In the genomic region with DNA sequence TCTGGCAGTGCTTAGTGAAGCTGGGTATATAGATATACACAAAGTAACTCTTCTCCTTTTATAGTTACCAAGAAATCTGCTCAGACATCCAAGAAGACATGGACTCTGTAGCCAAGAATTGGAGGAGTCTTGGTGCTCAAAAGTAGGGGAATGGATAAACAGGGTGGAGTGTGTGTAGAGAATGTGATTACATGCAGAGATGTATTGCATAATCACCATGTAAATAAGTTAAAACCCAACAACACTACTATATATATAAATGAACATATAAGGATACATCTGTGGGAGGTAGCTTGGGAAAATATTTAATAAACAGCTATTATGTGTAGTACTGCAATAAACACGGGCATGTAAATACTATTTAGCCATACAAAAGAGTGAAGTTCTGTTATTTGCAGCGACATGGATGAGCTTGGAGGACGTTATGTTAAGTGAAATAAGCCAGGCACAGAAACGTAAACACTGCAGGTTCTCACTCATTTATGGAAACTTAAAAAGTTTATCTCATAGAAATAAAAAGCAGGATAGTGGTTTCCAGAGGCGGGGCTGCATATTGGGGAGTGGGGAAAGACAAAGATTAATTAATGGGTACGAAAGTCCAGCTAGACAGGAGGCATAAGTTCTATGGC, we compare ENCODE assay signal across 18 cellular contexts.
DNase-seq lines count a peak whose midpoint lies in the region; ATAC-seq, FAIRE-seq and TF ChIP-seq lines count a peak whose summit lies in the region.
"Had no signal": no experiment of that assay in that cellular context is flagged by ENCODE, and none has a peak within 500 bp of the region (broad histone marks: within the 10 kb centered on the region; RNA-seq: fewer than 3 reads in every experiment).

No MANE protein-coding gene starts in this region.

- H2BK5ac ChIP-seq in H1 (ENCODE audit: low read depth, low read length), result no peak overlapping the region

- H3K27me3 ChIP-seq in K562 (ENCODE audit: control insufficient read depth in 2 of 2, insufficient read depth in 2 of 2, low read length in 2 of 2), result no peaks in the 10 kb centered on the region
- H3K27me3 ChIP-seq in H1 (replicated peaks in 1 of 4; ENCODE audit: control insufficient read depth in 3 of 4, extremely low read depth in 1 of 4, insufficient read depth in 3 of 4, low read length in 3 of 4), result no peaks in the 10 kb centered on the region
- no peaks in the 10 kb centered on the region for H3K27me3 ChIP-seq in rectal smooth muscle tissue (ENCODE audit: control insufficient read depth, insufficient read depth, low read length)

- no peak overlapping the region for H3K23ac ChIP-seq in H1 (ENCODE audit: insufficient read length)

- H3K79me2 ChIP-seq in K562 (ENCODE audit: control insufficient read depth, insufficient read depth, low read length) (no peaks in the 10 kb centered on the region), H1 (ENCODE audit: control insufficient read depth in 1 of 2, insufficient read depth in 2 of 2, low read length in 2 of 2) (no peaks in the 10 kb centered on the region)

- no peak overlapping the region for H2AFZ ChIP-seq in K562 (ENCODE audit: low read depth, low read length)
- H2AFZ ChIP-seq in H1 (ENCODE audit: low read length), result no peak overlapping the region
- H2AFZ ChIP-seq: GM23338 had no signal

- H3K4me2 ChIP-seq in K562 (ENCODE audit: insufficient read depth, low read length) (no peak overlapping the region), H1 (ENCODE audit: insufficient read depth in 1 of 2, low read depth in 2 of 2, low read length in 2 of 2) (no peak overlapping the region)
- H3K4me2 ChIP-seq: GM23338 had no signal

- TF ChIP-seq POLR2A in K562 (conservative IDR thresholded peaks at IDR 0.05) (no peak), H1 (IDR thresholded peaks at IDR 0.05; ENCODE audit: control extremely low read depth in 1 of 2, low read depth in 2 of 2, low read length in 2 of 2) (no peak)

- no peak overlapping the region for H2BK15ac ChIP-seq in H1 (ENCODE audit: low read length)

- no peak overlapping the region for H4K8ac ChIP-seq in H1 (ENCODE audit: extremely low read depth, insufficient read depth, low read length)

- WGBS in K562 (ENCODE audit: insufficient coverage, low coverage, missing lambda C conversion rate), result 0% methylated on average over 6 of the region's 6 CpGs
- whole genome bisulfite sequencing in H1 (ENCODE audit: extremely low coverage in 1 of 2, insufficient coverage in 1 of 2, insufficient read length in 1 of 2, insufficient replicate concordance in 2 of 2, low coverage in 1 of 2, low lambda C conversion rate in 2 of 2, missing lambda C conversion rate in 1 of 2), 2 experiments, result 89% methylated on average over 6 of the region's 6 CpGs; no CpG with 5 or more reads in 1 of the 2 experiments

- H4K20me1 ChIP-seq in K562 (replicated peaks; ENCODE audit: control insufficient read depth, insufficient read depth, low read length) (no peaks in the 10 kb centered on the region), H1 (replicated peaks in 1 of 2; ENCODE audit: control insufficient read depth in 1 of 2, insufficient read depth in 2 of 2, low read length in 2 of 2) (no peaks in the 10 kb centered on the region)

- no peak overlapping the region for H3K56ac ChIP-seq in H1 (replicated peaks; ENCODE audit: insufficient read length, low read depth, low read length)

- no peaks in the 10 kb centered on the region for H3K9me1 ChIP-seq in K562 (ENCODE audit: control insufficient read depth, insufficient read depth, low read length)

- CTCF ChIA-PET in K562 (lab: Yijun Ruan, JAX; ENCODE audit: low intra/inter-chr PET ratio), result no interaction called here
- CTCF ChIA-PET in H1 (lab: Charles Lee; ENCODE audit: partially characterized antibody), result interaction anchor here (0.7 to 1.3 kb wide), 8 partner anchors 8 to 825 kb away, joined by 3 to 5 read pairs (median 3); no protein-coding TSS in a partner anchor

- FAIRE-seq in K562 (lab: Jason Lieb, UNC) (no peak), H1 (lab: Jason Lieb, UNC) (no peak)
- FAIRE-seq: GM12891, GM18507, H54 had no signal

- no peaks in the 10 kb centered on the region for H3K79me1 ChIP-seq in H1 (ENCODE audit: low read depth, low read length)

- H3K9me3 ChIP-seq in K562 (replicated peaks; ENCODE audit: control insufficient read depth, insufficient read depth, low read depth, low read length), result no peaks in the 10 kb centered on the region
- no peaks in the 10 kb centered on the region for H3K9me3 ChIP-seq in H1 (ENCODE audit: insufficient read depth in 2 of 2, low read depth in 1 of 2, low read length in 1 of 2)
- H3K9me3 ChIP-seq: HAP-1 had no signal

- H2BK20ac ChIP-seq in H1 (ENCODE audit: low read length), result no peak overlapping the region

- H3K23me2 ChIP-seq in H1 (ENCODE audit: low read depth, low read length), result no peaks in the 10 kb centered on the region; the same call in 1 of the 2 replicates

- no peak overlapping the region for H2BK120ac ChIP-seq in H1 (replicated peaks; ENCODE audit: low read depth, low read length)

- no peak overlapping the region for H2BK12ac ChIP-seq in H1 (ENCODE audit: low read depth, low read length)

- TF ChIP-seq EP300 in K562 (IDR thresholded peaks at IDR 0.05; ENCODE audit: low read length) (no peak), H1 (IDR thresholded peaks at IDR 0.05; ENCODE audit: borderline replicate concordance in 1 of 2, low read depth in 2 of 2, low read length in 2 of 2) (no peak)

- H3K36me3 ChIP-seq in K562 (ENCODE audit: control insufficient read depth, insufficient read depth, low read length) (no peaks in the 10 kb centered on the region), H1 (ENCODE audit: control insufficient read depth in 2 of 4, insufficient read depth in 4 of 4, low read length in 3 of 4) (no peaks in the 10 kb centered on the region), rectal smooth muscle tissue (ENCODE audit: control insufficient read depth, insufficient read depth, low read length) (no peaks in the 10 kb centered on the region)
- H3K36me3 ChIP-seq: HAP-1 had no signal

- in situ Hi-C loops in K562 (cut with MboI), result no loop called here

- POLR2A ChIA-PET in K562 (lab: Yijun Ruan, JAX) (interaction anchor here (0.7 kb wide), 1 partner anchor 22 kb away, joined by 3 read pairs; no protein-coding TSS in a partner anchor), H1 (lab: Charles Lee; ENCODE audit: partially characterized antibody) (no interaction called here)

- no TSS peak for BruUV-seq in K562 (replicated peaks; lab: Mats Ljungman, UMichigan)

- intact Hi-C loops in K562 (cut with micrococcal nuclease), result no loop called here

- H4K5ac ChIP-seq in H1 (ENCODE audit: insufficient read length, low read depth, low read length), result no peak overlapping the region

- no peak overlapping the region for H3K27ac ChIP-seq in K562 (ENCODE audit: extremely low read depth, low read depth, low read length)
- no peak overlapping the region for H3K27ac ChIP-seq in H1 (ENCODE audit: low read depth, low read length)
- H3K27ac ChIP-seq in rectal smooth muscle tissue (ENCODE audit: low read depth, low read length), result peak overlapping the region; percentile 62

- DNase-seq in K562 (ENCODE audit: extremely low read depth in 1 of 4, low spot score in 3 of 4) (no peak), H1 (ENCODE audit: low read depth in 1 of 2, low spot score in 2 of 2) (no peak), left lobe of liver (ENCODE audit: low spot score) (no peak)
- no peak for DNase-seq in activated CD4-positive, alpha-beta T cell treated with anti-CD3 and anti-CD28 coated beads, Interleukin-2, amount 50 U/mL, for 4 hours
- DNase-seq: C1 segment of cervical spinal cord; Calu3; CD4-positive, alpha-beta memory T cell; COR-L47; DMS79 treated with DMSO at 0.1 percent for 48 hours; GF-D8; HFFc6 had no signal

- H3K18ac ChIP-seq in H1 (ENCODE audit: extremely low read depth, low read length), result no peak overlapping the region

- no peak overlapping the region for H4K91ac ChIP-seq in H1 (replicated peaks; ENCODE audit: insufficient read length, low read length)

- H3K9ac ChIP-seq in K562 (ENCODE audit: insufficient read depth in 1 of 2, low read depth in 2 of 2, low read length in 2 of 2) (no peak overlapping the region), H1 (replicated peaks in 1 of 4; ENCODE audit: extremely low read depth in 1 of 4, low read depth in 3 of 4, low read length in 3 of 4) (no peak overlapping the region), rectal smooth muscle tissue (ENCODE audit: low read length) (no peak overlapping the region)

- no peak overlapping the region for H2AK5ac ChIP-seq in H1 (ENCODE audit: low read depth, low read length)

- no peak overlapping the region for H3K4ac ChIP-seq in H1 (replicated peaks; ENCODE audit: insufficient read length, low read depth, low read length)

- no peak for ATAC-seq in K562
- no peak for ATAC-seq in left lobe of liver
- no peak for ATAC-seq in HG02852 (IDR thresholded peaks at IDR 0.05; ENCODE audit: unreplicated experiment)
- ATAC-seq: GM23338 had no signal

- TF ChIP-seq RAD21 in K562 (CRISPR knock-in tag; conservative IDR thresholded peaks at IDR 0.05 in 1 of 2, IDR thresholded peaks at IDR 0.05 in 1 of 2) (no peak), H1 (IDR thresholded peaks at IDR 0.05 in 1 of 2, conservative IDR thresholded peaks at IDR 0.05 in 1 of 2; ENCODE audit: low read depth in 2 of 2, low read length in 2 of 2) (no peak)

- H3K14ac ChIP-seq in H1 (ENCODE audit: insufficient read length), result no peak overlapping the region

- TF ChIP-seq CTCF in K562 (IDR thresholded peaks at IDR 0.05 in 2 of 3, conservative IDR thresholded peaks at IDR 0.05 in 1 of 3; ENCODE audit: insufficient read depth in 2 of 3, low read depth in 1 of 3, low read length in 3 of 3) (no peak), H1 (IDR thresholded peaks at IDR 0.05; ENCODE audit: control extremely low read depth in 1 of 3, insufficient read depth in 1 of 3, low read depth in 1 of 3, low read length in 3 of 3) (no peak)

- H3K4me1 ChIP-seq in K562 (replicated peaks in 1 of 2; ENCODE audit: control insufficient read depth in 2 of 2, insufficient read depth in 2 of 2, low read length in 2 of 2) (no peaks in the 10 kb centered on the region), H1 (replicated peaks in 1 of 4; ENCODE audit: control insufficient read depth in 3 of 4, insufficient read depth in 4 of 4, low read length in 3 of 4) (no peaks in the 10 kb centered on the region), rectal smooth muscle tissue (ENCODE audit: control insufficient read depth, insufficient read depth, low read length) (no peaks in the 10 kb centered on the region)
- H3K4me1 ChIP-seq: HAP-1 had no signal

- H3K4me3 ChIP-seq in K562 (no peak overlapping the region), H1 (ENCODE audit: extremely low read depth in 1 of 4, insufficient read depth in 2 of 4, low read depth in 3 of 4, low read length in 4 of 4) (no peak overlapping the region), rectal smooth muscle tissue (ENCODE audit: low read length) (no peak overlapping the region)
- H3K4me3 ChIP-seq: GM23338, HAP-1 had no signal

TF ChIP-seq in H1, 55 proteins besides CTCF, POLR2A, EP300 and RAD21:
- TF ChIP-seq BRCA1 (IDR thresholded peaks at IDR 0.05; ENCODE audit: low read depth, low read length) (no peak), JUN (IDR thresholded peaks at IDR 0.05; ENCODE audit: low read depth, low read length) (no peak), CEBPB (IDR thresholded peaks at IDR 0.05; ENCODE audit: low read depth, low read length) (peak; percentile 11; the same call in 1 of the 2 replicates)
